Comparison of ENCODE assay signal across 8 cellular contexts in the genomic region with DNA sequence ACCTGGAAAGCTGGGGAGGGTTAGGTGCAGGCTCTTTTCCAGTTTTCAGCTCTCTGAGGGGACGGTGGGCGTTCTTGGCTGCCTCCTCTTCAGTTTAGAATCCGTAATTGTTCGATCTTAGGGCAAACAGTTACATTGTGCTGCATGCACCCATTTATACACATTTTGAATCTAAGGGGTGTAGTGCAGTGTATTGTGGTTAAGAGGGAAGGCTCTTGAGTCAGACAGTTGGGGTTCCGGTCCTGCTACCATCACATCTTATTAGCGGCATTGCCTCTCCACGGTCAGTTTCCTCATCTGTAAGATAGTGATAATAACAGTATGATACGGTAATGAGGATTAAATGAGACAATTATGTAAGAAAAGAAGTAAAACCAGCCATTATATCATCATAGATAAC. TPM values are rescaled to one million over a fixed set of nuclear protein-coding genes. Genes with fewer than 3 reads are reported as not detected.
DNase-seq lines count a peak whose midpoint lies in the region; ATAC-seq and TF ChIP-seq lines count a peak whose summit lies in the region.

No MANE protein-coding gene starts in this region.

- CTCF ChIA-PET in activated naive CD4-positive, alpha-beta T cell treated with anti-CD3 and anti-CD28 coated beads, Interleukin-2, amount 10 ng/mL, durations not matched to agents 7 days and 5 days (lab: Charles Lee): interaction anchor here (1.3 to 2.3 kb wide), 3 partner anchors 10 to 15 kb away, joined by 5 to 15 read pairs (median 7); no protein-coding TSS in a partner anchor

- H3K27ac Mint-ChIP-seq in activated naive CD4-positive, alpha-beta T cell treated with anti-CD3 and anti-CD28 coated beads, Interleukin-2, amount 10 ng/mL, durations not matched to agents 7 days and 5 days: peak overlapping the region; percentile 91
- peak overlapping the region; percentile 88 for H3K27ac Mint-ChIP-seq in activated T-helper 2 cell treated with anti-CD3 and anti-CD28 coated beads, Interferon-gamma antibody, Interleukin-2, Interleukin-4, amounts not matched to agents 10 μg/mL and 5 μg/mL and 100 μg/mL, durations not matched to agents 14 hours and 24 hours and 36 hours

- peak overlapping the region; percentile 57 to 69 for H3K4me3 ChIP-seq in left lung
- peak overlapping the region; percentile 60 to 83 (median 72) for H3K4me3 ChIP-seq in tibial nerve

- TF ChIP-seq CTCF in left lung (IDR thresholded peaks at IDR 0.05): no peak
- no peak for TF ChIP-seq CTCF in tibial nerve (IDR thresholded peaks at IDR 0.05)

- peaks cover 2% of the 10 kb centered on the region for H3K9me3 Mint-ChIP-seq in activated naive CD4-positive, alpha-beta T cell treated with anti-CD3 and anti-CD28 coated beads, Interleukin-2, amount 10 ng/mL, durations not matched to agents 7 days and 5 days
- no peaks in the 10 kb centered on the region for H3K9me3 Mint-ChIP-seq in activated T-helper 2 cell treated with anti-CD3 and anti-CD28 coated beads, Interferon-gamma antibody, Interleukin-2, Interleukin-4, amounts not matched to agents 10 μg/mL and 5 μg/mL and 100 μg/mL, durations not matched to agents 14 hours and 24 hours and 36 hours

- peaks cover 6% of the 10 kb centered on the region for H3K27me3 Mint-ChIP-seq in activated naive CD4-positive, alpha-beta T cell treated with anti-CD3 and anti-CD28 coated beads, Interleukin-2, amount 10 ng/mL, durations not matched to agents 7 days and 5 days
- peaks cover 4% of the 10 kb centered on the region for H3K27me3 Mint-ChIP-seq in activated T-helper 2 cell treated with anti-CD3 and anti-CD28 coated beads, Interferon-gamma antibody, Interleukin-2, Interleukin-4, amounts not matched to agents 10 μg/mL and 5 μg/mL and 100 μg/mL, durations not matched to agents 14 hours and 24 hours and 36 hours (ENCODE audit: low read depth)

- peaks cover 3 to 29% of the 10 kb centered on the region in 2 donors for H3K4me1 ChIP-seq in left lung
- H3K4me1 ChIP-seq in tibial nerve: peaks cover 0 to 29% (median 15%) of the 10 kb centered on the region in 4 donors

- TF ChIP-seq POLR2A in tibial nerve (IDR thresholded peaks at IDR 0.05) (no peak), GM18505 (IDR thresholded peaks at IDR 0.05; ENCODE audit: borderline replicate concordance, extremely low read depth, insufficient read depth, insufficient read length) (no peak)

- H3K4me1 Mint-ChIP-seq in activated naive CD4-positive, alpha-beta T cell treated with anti-CD3 and anti-CD28 coated beads, Interleukin-2, amount 10 ng/mL, durations not matched to agents 7 days and 5 days: peaks cover 57% of the 10 kb centered on the region
- H3K4me1 Mint-ChIP-seq in activated T-helper 2 cell treated with anti-CD3 and anti-CD28 coated beads, Interferon-gamma antibody, Interleukin-2, Interleukin-4, amounts not matched to agents 10 μg/mL and 5 μg/mL and 100 μg/mL, durations not matched to agents 14 hours and 24 hours and 36 hours (ENCODE audit: low read depth): peaks cover 46% of the 10 kb centered on the region

- H3K27ac ChIP-seq in left lung (peak overlapping the region in 1 of 2 donors; percentile 59), tibial nerve (peak overlapping the region in 3 of 4 donors; percentile 39 to 84 (median 53))

- H3K4me3 Mint-ChIP-seq in activated naive CD4-positive, alpha-beta T cell treated with anti-CD3 and anti-CD28 coated beads, Interleukin-2, amount 10 ng/mL, durations not matched to agents 7 days and 5 days: peak overlapping the region; percentile 90
- peak overlapping the region; percentile 96 for H3K4me3 Mint-ChIP-seq in activated T-helper 2 cell treated with anti-CD3 and anti-CD28 coated beads, Interferon-gamma antibody, Interleukin-2, Interleukin-4, amounts not matched to agents 10 μg/mL and 5 μg/mL and 100 μg/mL, durations not matched to agents 14 hours and 24 hours and 36 hours (ENCODE audit: low read depth)

- H3K36me3 ChIP-seq in left lung: peaks cover 0 to 40% of the 10 kb centered on the region in 2 donors
- peaks cover 0 to 42% (median 3%) of the 10 kb centered on the region in 3 donors for H3K36me3 ChIP-seq in tibial nerve

- 1 to 3% methylated on average over 8 of the region's 8 CpGs for WGBS in tibial nerve, 2 donors

- TF ChIP-seq EP300 in tibial nerve (IDR thresholded peaks at IDR 0.05): no peak

- ATAC-seq in left lung: no peak
- ATAC-seq in HG03025 (IDR thresholded peaks at IDR 0.05; ENCODE audit: low FRiP score, unreplicated experiment): no peak
- no peak for ATAC-seq in GM18505 (IDR thresholded peaks at IDR 0.05; ENCODE audit: unreplicated experiment)

- no peaks in the 10 kb centered on the region for H3K9me3 ChIP-seq in left lung
- H3K9me3 ChIP-seq in tibial nerve: no peaks in the 10 kb centered on the region

- no peak for DNase-seq in activated naive CD4-positive, alpha-beta T cell treated with anti-CD3 and anti-CD28 coated beads, Interleukin-2, amount 10 ng/mL, durations not matched to agents 7 days and 5 days
- DNase-seq in activated naive CD4-positive, alpha-beta T cell treated with Interleukin-2 at 50 U/mL for 16 hours: no peak
- no peak for DNase-seq in activated T-helper 2 cell treated with anti-CD3 and anti-CD28 coated beads, Interferon-gamma antibody, Interleukin-2, Interleukin-4, amounts not matched to agents 10 μg/mL and 5 μg/mL and 100 μg/mL, durations not matched to agents 14 hours and 24 hours and 36 hours (ENCODE audit: low spot score)
- DNase-seq in left lung: no peak
- no peak for DNase-seq in tibial nerve (ENCODE audit: low spot score in 2 of 2)
- no peak for DNase-seq in mesenteric fat pad (ENCODE audit: low spot score)

- H3K36me3 Mint-ChIP-seq in activated naive CD4-positive, alpha-beta T cell treated with anti-CD3 and anti-CD28 coated beads, Interleukin-2, amount 10 ng/mL, durations not matched to agents 7 days and 5 days: peaks cover 30% of the 10 kb centered on the region
- H3K36me3 Mint-ChIP-seq in activated T-helper 2 cell treated with anti-CD3 and anti-CD28 coated beads, Interferon-gamma antibody, Interleukin-2, Interleukin-4, amounts not matched to agents 10 μg/mL and 5 μg/mL and 100 μg/mL, durations not matched to agents 14 hours and 24 hours and 36 hours (ENCODE audit: low read depth): peaks cover 46% of the 10 kb centered on the region

- H3K27me3 ChIP-seq in left lung (no peaks in the 10 kb centered on the region), tibial nerve (no peaks in the 10 kb centered on the region)

- intact Hi-C loops in activated T-helper 2 cell treated with anti-CD3 and anti-CD28 coated beads, Interferon-gamma antibody, Interleukin-2, Interleukin-4, amounts not matched to agents 10 μg/mL and 5 μg/mL and 100 μg/mL, durations not matched to agents 14 hours and 24 hours and 36 hours (cut with micrococcal nuclease): no loop called here
- intact Hi-C loops in left lung (cut with DNase I): no loop called here

RNA-seq across cellular contexts. Expression of gene EXOSC2, which starts 0.6 kb away (rescaled TPM):
- total RNA-seq in activated T-helper 2 cell treated with anti-CD3 and anti-CD28 coated beads, Interferon-gamma antibody, Interleukin-2, Interleukin-4, amounts not matched to agents 10 μg/mL and 5 μg/mL and 100 μg/mL, durations not matched to agents 14 hours and 24 hours and 36 hours: 93.0 and 94.9 TPM in 2 replicates
- total RNA-seq in left lung (10 to 100 TPM; 17.5 to 27.6 TPM), tibial nerve (10 to 100 TPM; 17.3 to 26.7 (median 24.9) TPM), mesenteric fat pad (21.2 TPM)

RNA-seq across cellular contexts. Expression of gene PRDM12, which starts 29.8 kb away (rescaled TPM):
- total RNA-seq in activated T-helper 2 cell treated with anti-CD3 and anti-CD28 coated beads, Interferon-gamma antibody, Interleukin-2, Interleukin-4, amounts not matched to agents 10 μg/mL and 5 μg/mL and 100 μg/mL, durations not matched to agents 14 hours and 24 hours and 36 hours: 0.21 and 0.28 TPM in 2 replicates
- not detected for total RNA-seq in left lung
- total RNA-seq in tibial nerve: not detected
- total RNA-seq in mesenteric fat pad: not detected
